ENCODE assay signal across 1 cellular context in genomic region chr12:50017653-50018052, GRCh38.
TF ChIP-seq lines count a peak whose summit lies in the region.

No MANE protein-coding gene starts in this region.

TF ChIP-seq in HEK293, 187 proteins besides CTCF, POLR2A, EP300 and RAD21 (continued from another document):
- no peak for TF ChIP-seq ZNF366 (tag by site-specific recombination; conservative IDR thresholded peaks at IDR 0.05)
- TF ChIP-seq ZNF23 (tag by site-specific recombination; IDR thresholded peaks at IDR 0.05; ENCODE audit: borderline replicate concordance) = no peak
- TF ChIP-seq ZNF112 (tag by site-specific recombination; IDR thresholded peaks at IDR 0.05) = no peak
- TF ChIP-seq ZNF324 (tag by site-specific recombination; IDR thresholded peaks at IDR 0.05) = no peak
- no peak for TF ChIP-seq ZNF488 (tag by site-specific recombination; IDR thresholded peaks at IDR 0.05)
